14 cellular contexts compared by ENCODE assay signal in the genomic region with DNA sequence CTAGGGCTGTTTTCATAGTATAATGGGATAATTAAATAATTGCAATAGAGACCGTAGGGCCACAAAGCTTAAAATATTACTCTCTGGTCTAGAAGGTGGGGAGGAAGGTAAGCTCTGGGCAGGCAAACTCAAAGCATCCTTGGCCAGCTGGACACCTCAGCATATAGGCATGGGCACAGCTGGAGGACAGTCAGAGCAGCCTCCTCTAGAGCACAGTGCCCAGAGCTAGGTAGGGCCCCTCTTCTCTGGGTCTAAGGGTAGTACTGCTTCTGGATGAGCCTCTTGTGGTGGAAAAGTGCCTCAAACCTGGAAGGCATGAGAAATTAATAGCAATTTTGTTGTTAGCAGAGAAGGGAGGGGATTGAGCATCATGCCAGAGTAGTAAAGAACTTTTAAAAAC.
A peak's percentile ranks its signal among the peaks of the same experiment; 100 is the strongest.
DNase-seq lines count a peak whose midpoint lies in the region; ATAC-seq and TF ChIP-seq lines count a peak whose summit lies in the region.
"Had no signal": no experiment of that assay in that cellular context is flagged by ENCODE, and none has a peak within 500 bp of the region (broad histone marks: within the 10 kb centered on the region; RNA-seq: fewer than 3 reads in every experiment).

No MANE protein-coding gene starts in this region.

- no peak overlapping the region for H3K4me3 ChIP-seq in right lobe of liver
- no peak overlapping the region for H3K4me3 ChIP-seq in foreskin fibroblast (ENCODE audit: low read depth in 1 of 2, low read length in 2 of 2)
- H3K4me3 ChIP-seq: BLaER1 treated with 17β-estradiol and CSF1 and Interleukin-3, amounts not matched to agents 10 nM and 100 nM; GM12878; GM23338 had no signal

- H3K4me3 Mint-ChIP-seq in dendritic cell treated with granulocyte-macrophage colony-stimulating factor and Interleukin-4, amounts not matched to agents 40 ng/mL and 50 ng/mL, for 4 days, result no peak overlapping the region
- H3K4me3 Mint-ChIP-seq: CD4-positive, CD25-positive, alpha-beta regulatory T cell; GM23338 had no signal

- H3K4me1 Mint-ChIP-seq in dendritic cell treated with granulocyte-macrophage colony-stimulating factor and Interleukin-4, amounts not matched to agents 40 ng/mL and 50 ng/mL, for 4 days (ENCODE audit: low read depth), result peaks cover 62% of the 10 kb centered on the region

- TF ChIP-seq CTCF in right lobe of liver (IDR thresholded peaks at IDR 0.05) (no peak), GM13977 (IDR thresholded peaks at IDR 0.05; ENCODE audit: extremely low read depth, insufficient read depth, missing control alignments) (no peak), foreskin fibroblast (IDR thresholded peaks at IDR 0.05; ENCODE audit: low read depth, low read length) (no peak)

- 27% methylated on average over 1 of the region's 1 CpG for WGBS in right lobe of liver (ENCODE audit: insufficient coverage, low coverage, low lambda C conversion rate, missing lambda C conversion rate)

- H3K36me3 ChIP-seq in right lobe of liver, result no peaks in the 10 kb centered on the region
- H3K36me3 ChIP-seq: BLaER1 treated with 17β-estradiol and CSF1 and Interleukin-3, amounts not matched to agents 10 nM and 100 nM had no signal

- intact Hi-C loops in dendritic cell treated with granulocyte-macrophage colony-stimulating factor and Interleukin-4, amounts not matched to agents 40 ng/mL and 50 ng/mL, for 4 days (cut with micrococcal nuclease), result no loop called here
- intact Hi-C loops in right lobe of liver (cut with DNase I), result no loop called here

- peak overlapping the region in 1 of 3 donors; percentile 38 for H3K27ac ChIP-seq in right lobe of liver

- ATAC-seq in right lobe of liver, result peak; percentile 13 to 41 (median 28)
- ATAC-seq: GM12878 had no signal

- in situ Hi-C loops in GM13977 (cut with MboI; ENCODE audit: low pct_unique_long_range_greater_than_20kb, low sequenced_read_pairs, unreplicated experiment), result no loop called here

- no peaks in the 10 kb centered on the region for H3K36me3 Mint-ChIP-seq in dendritic cell treated with granulocyte-macrophage colony-stimulating factor and Interleukin-4, amounts not matched to agents 40 ng/mL and 50 ng/mL, for 4 days (ENCODE audit: low read depth)
- H3K36me3 Mint-ChIP-seq: CD4-positive, CD25-positive, alpha-beta regulatory T cell had no signal

- peaks cover 0 to 23% (median 0%) of the 10 kb centered on the region in 4 donors for H3K4me1 ChIP-seq in right lobe of liver

- H3K27ac Mint-ChIP-seq in dendritic cell treated with granulocyte-macrophage colony-stimulating factor and Interleukin-4, amounts not matched to agents 40 ng/mL and 50 ng/mL, for 4 days, result peak overlapping the region; percentile 78
- H3K27ac Mint-ChIP-seq: GM23338 had no signal

- H3K27me3 ChIP-seq in right lobe of liver, result no peaks in the 10 kb centered on the region
- H3K27me3 ChIP-seq: BLaER1 treated with 17β-estradiol and CSF1 and Interleukin-3, amounts not matched to agents 10 nM and 100 nM had no signal

- H3K27me3 Mint-ChIP-seq in dendritic cell treated with granulocyte-macrophage colony-stimulating factor and Interleukin-4, amounts not matched to agents 40 ng/mL and 50 ng/mL, for 4 days, result no peaks in the 10 kb centered on the region

- DNase-seq in NCI-H82 (lab: John Stamatoyannopoulos, UW) (peak; percentile 27), NCI-H82 treated with DMSO at 0.1 percent for 48 hours (lab: John Stamatoyannopoulos, UW; ENCODE audit: unreplicated experiment) (no peak), right lobe of liver (no peak), GM13977 (ENCODE audit: low spot score) (no peak), AG08395 (ENCODE audit: low spot score) (no peak), foreskin fibroblast (no peak)
- DNase-seq: 8988T; CD4-positive, CD25-positive, alpha-beta regulatory T cell; DMS79; H7 had no signal

- no peak for TF ChIP-seq POLR2A in right lobe of liver (IDR thresholded peaks at IDR 0.05)

- H3K9me3 ChIP-seq in right lobe of liver, result no peaks in the 10 kb centered on the region
- H3K9me3 ChIP-seq: BLaER1 treated with 17β-estradiol and CSF1 and Interleukin-3, amounts not matched to agents 10 nM and 100 nM had no signal

- no peaks in the 10 kb centered on the region for H3K9me3 Mint-ChIP-seq in dendritic cell treated with granulocyte-macrophage colony-stimulating factor and Interleukin-4, amounts not matched to agents 40 ng/mL and 50 ng/mL, for 4 days
- H3K9me3 Mint-ChIP-seq: GM23338 had no signal
